Comparison of ENCODE assay signal across 1 cellular context in genomic region chr7:152674860-152675760, GRCh38.
TF ChIP-seq lines count a peak whose summit lies in the region.

No MANE protein-coding gene starts in this region.

TF ChIP-seq in GM23338, 12 proteins besides CTCF, POLR2A, EP300 and RAD21 (continued from another document):
- no peak for TF ChIP-seq ZNF462 (CRISPR knock-in tag; IDR thresholded peaks at IDR 0.05)
TF ChIP-seq in GM23338: peak in this region for 0.
